1 cellular context compared by ENCODE assay signal in the genomic region with DNA sequence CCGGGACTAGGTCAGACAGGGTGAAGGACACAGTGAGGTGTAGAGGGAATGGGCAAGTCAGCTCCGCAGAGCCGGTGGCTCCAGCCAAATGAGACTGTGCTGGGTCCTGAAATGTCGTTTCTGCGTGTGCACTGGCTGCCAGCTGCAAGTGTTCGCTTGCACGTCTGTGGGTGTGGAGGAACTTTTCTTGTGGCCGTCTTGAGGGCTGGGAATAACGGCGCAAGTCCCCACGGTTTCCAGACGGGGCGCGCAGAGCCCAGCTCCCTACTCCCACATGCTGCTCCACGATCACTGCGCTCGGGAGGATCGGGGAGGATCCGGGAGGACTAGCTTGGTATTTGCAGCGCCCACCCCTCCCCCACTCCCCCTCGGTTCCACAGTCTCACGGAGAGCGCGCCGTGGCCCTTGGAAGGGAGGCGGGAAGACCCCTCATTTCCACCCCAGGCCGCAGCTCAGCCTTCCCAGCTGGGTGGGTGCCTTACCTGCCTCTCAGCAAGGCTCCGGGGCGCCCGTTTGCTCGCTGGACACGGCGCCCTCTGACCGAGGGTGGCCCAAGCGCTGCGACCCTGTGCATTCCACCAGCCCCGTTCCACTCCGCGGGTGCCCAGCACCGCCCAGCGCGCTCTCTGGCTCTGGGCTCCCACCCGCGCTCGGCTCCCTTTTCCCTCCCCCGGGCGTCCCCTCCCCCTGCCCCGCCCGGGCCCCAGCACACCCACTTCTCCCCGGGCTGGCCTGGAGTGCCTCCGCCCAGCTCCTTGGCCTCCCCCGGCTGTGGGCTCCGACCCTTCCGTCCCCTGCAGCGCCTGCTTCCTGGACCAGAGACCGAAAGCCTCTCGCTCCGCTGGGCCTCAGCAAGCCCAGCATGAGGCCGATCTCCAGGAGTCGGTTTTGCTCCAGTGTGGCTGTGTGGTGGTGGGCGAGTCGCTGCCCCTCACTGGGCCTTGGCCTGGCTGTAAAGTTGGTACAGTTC.
TF ChIP-seq lines count a peak whose summit lies in the region.

A gene with protein sequence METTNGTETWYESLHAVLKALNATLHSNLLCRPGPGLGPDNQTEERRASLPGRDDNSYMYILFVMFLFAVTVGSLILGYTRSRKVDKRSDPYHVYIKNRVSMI (minus strand): TSS at position 634 of the 970 bp plus-strand sequence. CDS start 9,986 bp downstream, outside the sequence.

TF ChIP-seq in endothelial cell of umbilical vein, 7 proteins besides CTCF, POLR2A, EP300 and RAD21:
- no peak for TF ChIP-seq FOS (IDR thresholded peaks at IDR 0.05; ENCODE audit: borderline replicate concordance, insufficient read depth, low read length)
- no peak for TF ChIP-seq MYC (IDR thresholded peaks at IDR 0.05; ENCODE audit: low read depth, low read length)
- TF ChIP-seq EZH2 (IDR thresholded peaks at IDR 0.05; ENCODE audit: borderline replicate concordance, low read depth, low read length, severe bottlenecking): no peak
- TF ChIP-seq GATA2 (IDR thresholded peaks at IDR 0.05; ENCODE audit: insufficient read depth, insufficient read length, low read depth, low read length): no peak
- TF ChIP-seq JUN (IDR thresholded peaks at IDR 0.05; ENCODE audit: borderline replicate concordance, insufficient read depth, insufficient read length, low read depth): no peak
- TF ChIP-seq MAX (IDR thresholded peaks at IDR 0.05; ENCODE audit: insufficient read depth, insufficient read length): no peak
- no peak for TF ChIP-seq POLR2AphosphoS5 (IDR thresholded peaks at IDR 0.05; ENCODE audit: insufficient read depth, low read depth, low read length)
